In genomic region chr11:124481365-124482323, GRCh38 we compare ENCODE assay signal across 9 cellular contexts. TPM values are rescaled to one million over a fixed set of nuclear protein-coding genes. Genes with fewer than 3 reads are reported as not detected.
DNase-seq lines count a peak whose midpoint lies in the region; ATAC-seq, FAIRE-seq and TF ChIP-seq lines count a peak whose summit lies in the region.
"Had no signal": no experiment of that assay in that cellular context is flagged by ENCODE, and none has a peak within 500 bp of the region (broad histone marks: within the 10 kb centered on the region; RNA-seq: fewer than 3 reads in every experiment).

No MANE protein-coding gene starts in this region.

- CTCF ChIA-PET in H1 (lab: Charles Lee; ENCODE audit: partially characterized antibody): interaction anchor here (0.5 to 0.7 kb wide), 2 partner anchors 27 to 1044 kb away, joined by 3 to 4 read pairs; no protein-coding TSS in a partner anchor
- CTCF ChIA-PET in naive thymus-derived CD4-positive, alpha-beta T cell (lab: Charles Lee): no interaction called here

- intact Hi-C loops in naive thymus-derived CD4-positive, alpha-beta T cell (cut with micrococcal nuclease): no loop called here

- no peak overlapping the region for H2AK5ac ChIP-seq in H1 (ENCODE audit: low read depth, low read length)

- TF ChIP-seq EP300 in H1 (IDR thresholded peaks at IDR 0.05; ENCODE audit: borderline replicate concordance in 1 of 2, low read depth in 2 of 2, low read length in 2 of 2): no peak

- WGBS in H1 (ENCODE audit: extremely low coverage in 1 of 2, insufficient coverage in 1 of 2, insufficient read length in 1 of 2, insufficient replicate concordance in 2 of 2, low coverage in 1 of 2, low lambda C conversion rate in 2 of 2, missing lambda C conversion rate in 1 of 2), 2 experiments: 56% methylated on average over 20 of the region's 20 CpGs; no CpG with 5 or more reads in 1 of the 2 experiments

- peak overlapping the region; percentile 99 for H2AFZ ChIP-seq in H1 (ENCODE audit: low read length)

- H3K9ac ChIP-seq in H1 (replicated peaks in 1 of 4; ENCODE audit: extremely low read depth in 1 of 4, low read depth in 3 of 4, low read length in 3 of 4): no peak overlapping the region

- H3K56ac ChIP-seq in H1 (replicated peaks; ENCODE audit: insufficient read length, low read depth, low read length): no peak overlapping the region

- H2BK20ac ChIP-seq in H1 (ENCODE audit: low read length): peak overlapping the region; percentile 64; the same call in 1 of the 2 replicates

- H3K27me3 Mint-ChIP-seq in naive thymus-derived CD4-positive, alpha-beta T cell: peaks cover 11 to 57% (median 52%) of the 10 kb centered on the region in 5 donors

- H3K18ac ChIP-seq in H1 (ENCODE audit: extremely low read depth, low read length): peak overlapping the region; percentile 75

- H3K4me3 Mint-ChIP-seq in naive thymus-derived CD4-positive, alpha-beta T cell: peak overlapping the region; percentile 49 to 79 (median 68)

- TF ChIP-seq CTCF in H1 (IDR thresholded peaks at IDR 0.05; ENCODE audit: control extremely low read depth in 1 of 3, insufficient read depth in 1 of 3, low read depth in 1 of 3, low read length in 3 of 3): no peak

- no peak overlapping the region for H4K91ac ChIP-seq in H1 (replicated peaks; ENCODE audit: insufficient read length, low read length)

- H2BK120ac ChIP-seq in H1 (replicated peaks; ENCODE audit: low read depth, low read length): no peak overlapping the region

- H3K79me1 ChIP-seq in H1 (ENCODE audit: low read depth, low read length): no peaks in the 10 kb centered on the region

- POLR2A ChIA-PET in H1 (lab: Charles Lee; ENCODE audit: partially characterized antibody): interaction anchor here (1.0 to 1.8 kb wide), 2 partner anchors 17 to 22 kb away, joined by 3 to 5 read pairs; no protein-coding TSS in a partner anchor
- POLR2A ChIA-PET in naive thymus-derived CD4-positive, alpha-beta T cell (lab: Charles Lee): no interaction called here

- H3K23ac ChIP-seq in H1 (ENCODE audit: insufficient read length): no peak overlapping the region

- no peak for TF ChIP-seq RAD21 in H1 (IDR thresholded peaks at IDR 0.05 in 1 of 2, conservative IDR thresholded peaks at IDR 0.05 in 1 of 2; ENCODE audit: low read depth in 2 of 2, low read length in 2 of 2)

- no peak for TF ChIP-seq POLR2A in H1 (IDR thresholded peaks at IDR 0.05; ENCODE audit: control extremely low read depth in 1 of 2, low read depth in 2 of 2, low read length in 2 of 2)

- peak overlapping the region; percentile 77; the same call in 1 of the 2 replicates for H2BK12ac ChIP-seq in H1 (ENCODE audit: low read depth, low read length)

- H4K20me1 ChIP-seq in H1 (replicated peaks in 1 of 2; ENCODE audit: control insufficient read depth in 1 of 2, insufficient read depth in 2 of 2, low read length in 2 of 2): no peaks in the 10 kb centered on the region

- FAIRE-seq in H1 (lab: Jason Lieb, UNC): no peak

- H3K4me1 ChIP-seq in H1 (replicated peaks in 1 of 4; ENCODE audit: control insufficient read depth in 3 of 4, insufficient read depth in 4 of 4, low read length in 3 of 4): peaks cover 0 to 8% (median 4%) of the 10 kb centered on the region in 4 experiments; a peak in 4 of 7 replicates
- H3K4me1 ChIP-seq in naive thymus-derived CD4-positive, alpha-beta T cell (ENCODE audit: control insufficient read depth in 2 of 2, insufficient read depth in 2 of 2, low read length in 2 of 2): no peaks in the 10 kb centered on the region

- H3K27me3 ChIP-seq in H1 (replicated peaks in 1 of 4; ENCODE audit: control insufficient read depth in 3 of 4, extremely low read depth in 1 of 4, insufficient read depth in 3 of 4, low read length in 3 of 4): no peaks in the 10 kb centered on the region
- no peaks in the 10 kb centered on the region for H3K27me3 ChIP-seq in naive thymus-derived CD4-positive, alpha-beta T cell (ENCODE audit: control insufficient read depth in 2 of 2, insufficient read depth in 2 of 2, low read length in 2 of 2)

- no peaks in the 10 kb centered on the region for H3K36me3 ChIP-seq in H1 (ENCODE audit: control insufficient read depth in 2 of 4, insufficient read depth in 4 of 4, low read length in 3 of 4)
- H3K36me3 ChIP-seq in naive thymus-derived CD4-positive, alpha-beta T cell (ENCODE audit: control insufficient read depth in 2 of 3, insufficient read depth in 3 of 3, low read length in 3 of 3): no peaks in the 10 kb centered on the region

- H3K9me3 ChIP-seq in H1 (ENCODE audit: insufficient read depth in 2 of 2, low read depth in 1 of 2, low read length in 1 of 2): no peaks in the 10 kb centered on the region
- H3K9me3 ChIP-seq in naive thymus-derived CD4-positive, alpha-beta T cell (ENCODE audit: control insufficient read depth in 2 of 3, low read length in 3 of 3): no peaks in the 10 kb centered on the region

- DNase-seq in GM03348 (ENCODE audit: low spot score) (peak; percentile 73), RPMI8226 (peak; percentile 39), H1 (ENCODE audit: low read depth in 1 of 2, low spot score in 2 of 2) (peak in 1 of 2 experiments; percentile 55), cerebellar cortex (ENCODE audit: low spot score) (no peak)
- DNase-seq in naive thymus-derived CD4-positive, alpha-beta T cell: no peak

- ATAC-seq in HG03103 (IDR thresholded peaks at IDR 0.05; ENCODE audit: low read depth, unreplicated experiment): peak; percentile 71
- ATAC-seq in naive thymus-derived CD4-positive, alpha-beta T cell: peak; percentile 46
- ATAC-seq in HG03442 (IDR thresholded peaks at IDR 0.05; ENCODE audit: unreplicated experiment): no peak
- ATAC-seq in HG03095 (IDR thresholded peaks at IDR 0.05; ENCODE audit: unreplicated experiment): no peak

- H4K8ac ChIP-seq in H1 (ENCODE audit: extremely low read depth, insufficient read depth, low read length): no peak overlapping the region

- no peak overlapping the region for H3K14ac ChIP-seq in H1 (ENCODE audit: insufficient read length)

- peak overlapping the region; percentile 88; the same call in 1 of the 2 replicates for H2BK15ac ChIP-seq in H1 (ENCODE audit: low read length)

- H3K23me2 ChIP-seq in H1 (ENCODE audit: low read depth, low read length): no peaks in the 10 kb centered on the region; the same call in 1 of the 2 replicates

- H3K4me1 Mint-ChIP-seq in naive thymus-derived CD4-positive, alpha-beta T cell: peaks cover 8 to 16% (median 10%) of the 10 kb centered on the region in 7 donors

- no peak overlapping the region for H3K27ac ChIP-seq in H1 (ENCODE audit: low read depth, low read length)
- H3K27ac ChIP-seq in naive thymus-derived CD4-positive, alpha-beta T cell (ENCODE audit: low read depth, low read length): no peak overlapping the region

- no peaks in the 10 kb centered on the region for H3K36me3 Mint-ChIP-seq in naive thymus-derived CD4-positive, alpha-beta T cell

- H3K79me2 ChIP-seq in H1 (ENCODE audit: control insufficient read depth in 1 of 2, insufficient read depth in 2 of 2, low read length in 2 of 2): no peaks in the 10 kb centered on the region

- H3K4ac ChIP-seq in H1 (replicated peaks; ENCODE audit: insufficient read length, low read depth, low read length): no peak overlapping the region

- peak overlapping the region; percentile 4; the same call in 1 of the 2 replicates for H2BK5ac ChIP-seq in H1 (ENCODE audit: low read depth, low read length)

- H3K27ac Mint-ChIP-seq in naive thymus-derived CD4-positive, alpha-beta T cell: peak overlapping the region in 3 of 9 donors; percentile 2 to 29 (median 18)

- H3K4me3 ChIP-seq in H1 (ENCODE audit: extremely low read depth in 1 of 4, insufficient read depth in 2 of 4, low read depth in 3 of 4, low read length in 4 of 4): peak overlapping the region in 2 of 4 experiments; percentile 16 to 41; a peak in 4 of 8 replicates
- no peak overlapping the region for H3K4me3 ChIP-seq in naive thymus-derived CD4-positive, alpha-beta T cell (ENCODE audit: low read length)

- no peak overlapping the region for H4K5ac ChIP-seq in H1 (ENCODE audit: insufficient read length, low read depth, low read length)

- H3K4me2 ChIP-seq in H1 (ENCODE audit: insufficient read depth in 1 of 2, low read depth in 2 of 2, low read length in 2 of 2): peak overlapping the region; percentile 65 to 76

- peaks cover 0 to 3% (median 0%) of the 10 kb centered on the region in 11 donors for H3K9me3 Mint-ChIP-seq in naive thymus-derived CD4-positive, alpha-beta T cell

TF ChIP-seq in H1, 55 proteins besides CTCF, POLR2A, EP300 and RAD21:
- TF ChIP-seq CHD1 (IDR thresholded peaks at IDR 0.05; ENCODE audit: low read depth, low read length) (no peak), SP4 (IDR thresholded peaks at IDR 0.05; ENCODE audit: low read length) (no peak), HDAC2 (IDR thresholded peaks at IDR 0.05; ENCODE audit: borderline replicate concordance in 1 of 2, low read depth in 2 of 2, low read length in 2 of 2) (no peak), SIX5 (IDR thresholded peaks at IDR 0.05; ENCODE audit: low read depth, low read length) (no peak), MAFK (IDR thresholded peaks at IDR 0.05; ENCODE audit: low read depth, low read length) (0 out of 2 replicates have a peak, but pooled peaks have one; percentile 39), BACH1 (IDR thresholded peaks at IDR 0.05; ENCODE audit: low read length) (peak; percentile 74; the same call in 1 of the 2 replicates), SIRT6 (IDR thresholded peaks at IDR 0.05; ENCODE audit: low read length) (no peak), SUZ12 (IDR thresholded peaks at IDR 0.05; ENCODE audit: low read length) (no peak), SP2 (IDR thresholded peaks at IDR 0.05; ENCODE audit: low read length) (no peak)

RNA-seq across cellular contexts. Expression of gene OR8B8, which starts 36.1 kb away (rescaled TPM):
- not detected in 2 replicates for total RNA-seq in H1 (2021; fragmentation: NEBNext Ultra II Directional; extraction: Animal tissue kit (Norgen Biotek cat#: 25700))
- not detected in 2 replicates for polyA plus RNA-seq in H1 (2011; rRNA removed)
- polyA plus RNA-seq in H1 (2011; cell fraction: cytosol; rRNA removed): not detected
- not detected for polyA plus RNA-seq in H1 (2011; cell fraction: nucleus; rRNA removed)
- not detected in 4 replicates for polyA plus RNA-seq in H1 (2012, experiment 1 of 2)
- not detected for polyA plus RNA-seq in H1 (2012, experiment 2 of 2)
- not detected for polyA plus RNA-seq in H1 (2013, experiment 1 of 2)
- polyA plus RNA-seq in H1 (2013, experiment 2 of 2): not detected
- not detected in 2 replicates for polyA minus RNA-seq in H1 (2011; rRNA and poly(A)+ RNA removed)
- not detected for polyA minus RNA-seq in H1 (2011; cell fraction: cytosol; rRNA and poly(A)+ RNA removed)
- polyA minus RNA-seq in H1 (2011; cell fraction: nucleus; rRNA and poly(A)+ RNA removed): not detected
- total RNA-seq in naive thymus-derived CD4-positive, alpha-beta T cell: not detected
- polyA plus RNA-seq in naive thymus-derived CD4-positive, alpha-beta T cell: not detected
- total RNA-seq: T-helper 1 cell treated with Interleukin-12 subunit alpha and Interleukin-12 subunit beta and Interleukin-4 antibody, amounts not matched to agents 30 ng/mL and 1 ng/mL, for 36 hours had no signal

RNA-seq across cellular contexts. Expression of gene OR8B4, which starts 57.0 kb away (rescaled TPM):
- total RNA-seq in H1 (2021; fragmentation: NEBNext Ultra II Directional; extraction: Animal tissue kit (Norgen Biotek cat#: 25700)): not detected in 2 replicates
- not detected in 2 replicates for polyA plus RNA-seq in H1 (2011; rRNA removed)
- not detected for polyA plus RNA-seq in H1 (2011; cell fraction: cytosol; rRNA removed)
- not detected for polyA plus RNA-seq in H1 (2011; cell fraction: nucleus; rRNA removed)
- not detected in 4 replicates for polyA plus RNA-seq in H1 (2012, experiment 1 of 2)
- not detected for polyA plus RNA-seq in H1 (2012, experiment 2 of 2)
- polyA plus RNA-seq in H1 (2013, experiment 1 of 2): not detected
- not detected for polyA plus RNA-seq in H1 (2013, experiment 2 of 2)
- not detected in 2 replicates for polyA minus RNA-seq in H1 (2011; rRNA and poly(A)+ RNA removed)
- not detected for polyA minus RNA-seq in H1 (2011; cell fraction: cytosol; rRNA and poly(A)+ RNA removed)
- polyA minus RNA-seq in H1 (2011; cell fraction: nucleus; rRNA and poly(A)+ RNA removed): not detected
- total RNA-seq in naive thymus-derived CD4-positive, alpha-beta T cell: not detected
- not detected for polyA plus RNA-seq in naive thymus-derived CD4-positive, alpha-beta T cell
- total RNA-seq: T-helper 1 cell treated with Interleukin-12 subunit alpha and Interleukin-12 subunit beta and Interleukin-4 antibody, amounts not matched to agents 30 ng/mL and 1 ng/mL, for 36 hours had no signal

Comparison
In these comparisons a context has a peak if more than half of its experiments do, and no peak if none do; other contexts are left out.
1. DNase-seq: peak in GM03348 (single experiment) and RPMI8226 (single experiment); none in naive thymus-derived CD4-positive, alpha-beta T cell (0 of 9) and cerebellar cortex (single experiment).
2. ATAC-seq: peak in HG03103 (single experiment) and naive thymus-derived CD4-positive, alpha-beta T cell (single experiment); none in HG03442 (single experiment) and HG03095 (single experiment).